In the genomic region with DNA sequence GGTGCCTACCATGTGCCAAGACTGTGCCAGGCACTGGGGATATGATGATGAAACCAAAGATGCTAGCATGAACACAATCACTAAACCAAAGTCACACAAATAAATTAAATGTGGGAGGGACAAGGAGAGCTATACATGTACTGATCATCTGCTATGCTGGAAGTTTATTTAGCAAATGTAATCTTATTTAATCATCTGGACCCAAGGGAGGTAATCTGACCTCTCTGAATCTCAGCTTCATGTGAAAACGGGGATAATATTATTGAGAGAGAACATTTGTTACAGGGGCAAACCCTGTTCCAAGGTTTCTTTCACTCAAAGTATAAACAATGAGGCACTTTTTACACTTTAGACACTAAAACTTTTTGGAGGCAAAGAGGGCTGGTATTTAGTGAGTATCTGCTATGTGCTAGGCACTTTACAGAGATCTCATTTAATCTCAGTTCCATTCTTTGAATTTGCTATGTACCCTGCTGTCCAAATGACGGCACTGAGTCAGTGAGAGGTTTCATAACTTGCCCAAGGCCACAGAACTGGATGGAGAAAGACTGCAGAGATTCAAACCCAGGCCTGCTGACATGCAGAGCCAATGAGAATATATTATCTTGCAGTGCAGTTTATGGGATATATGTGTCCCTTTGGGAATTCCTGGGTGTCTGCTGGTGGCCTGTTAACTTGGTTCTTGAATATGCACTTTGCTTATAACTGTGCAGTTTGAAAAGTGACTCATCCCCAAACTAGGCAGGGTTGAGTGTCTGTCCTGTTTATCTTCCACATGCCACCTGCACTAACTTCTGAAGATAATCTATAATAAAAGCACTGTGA, we compare ENCODE assay signal across 1 cellular context.
A peak's percentile ranks its signal among the peaks of the same experiment; 100 is the strongest.
TF ChIP-seq lines count a peak whose summit lies in the region.

No MANE protein-coding gene starts in this region.

TF ChIP-seq in HepG2, 621 proteins besides CTCF, POLR2A, EP300 and RAD21 (continued from another document and continues in another):
- TF ChIP-seq, protein P1, sequence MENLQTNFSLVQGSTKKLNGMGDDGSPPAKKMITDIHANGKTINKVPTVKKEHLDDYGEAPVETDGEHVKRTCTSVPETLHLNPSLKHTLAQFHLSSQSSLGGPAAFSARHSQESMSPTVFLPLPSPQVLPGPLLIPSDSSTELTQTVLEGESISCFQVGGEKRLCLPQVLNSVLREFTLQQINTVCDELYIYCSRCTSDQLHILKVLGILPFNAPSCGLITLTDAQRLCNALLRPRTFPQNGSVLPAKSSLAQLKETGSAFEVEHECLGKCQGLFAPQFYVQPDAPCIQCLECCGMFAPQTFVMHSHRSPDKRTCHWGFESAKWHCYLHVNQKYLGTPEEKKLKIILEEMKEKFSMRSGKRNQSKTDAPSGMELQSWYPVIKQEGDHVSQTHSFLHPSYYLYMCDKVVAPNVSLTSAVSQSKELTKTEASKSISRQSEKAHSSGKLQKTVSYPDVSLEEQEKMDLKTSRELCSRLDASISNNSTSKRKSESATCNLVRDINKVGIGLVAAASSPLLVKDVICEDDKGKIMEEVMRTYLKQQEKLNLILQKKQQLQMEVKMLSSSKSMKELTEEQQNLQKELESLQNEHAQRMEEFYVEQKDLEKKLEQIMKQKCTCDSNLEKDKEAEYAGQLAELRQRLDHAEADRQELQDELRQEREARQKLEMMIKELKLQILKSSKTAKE (CRISPR knock-in tag; IDR thresholded peaks at IDR 0.05; ENCODE audit: borderline replicate concordance) = no peak
- TF ChIP-seq ZNF263 (CRISPR knock-in tag; IDR thresholded peaks at IDR 0.05) (peak; percentile 72; the same call in 1 of the 2 replicates), ZSCAN29 (CRISPR knock-in tag; conservative IDR thresholded peaks at IDR 0.05) (no peak), NR3C1 (CRISPR knock-in tag; IDR thresholded peaks at IDR 0.05) (no peak), BHLHE40 (IDR thresholded peaks at IDR 0.05; ENCODE audit: low read length) (no peak), ATF7 (IDR thresholded peaks at IDR 0.05) (no peak), ATF7 (CRISPR knock-in tag; IDR thresholded peaks at IDR 0.05) (no peak), ZSCAN31 (CRISPR knock-in tag; IDR thresholded peaks at IDR 0.05; ENCODE audit: low read depth) (no peak; the same call in 1 of the 2 replicates), MBD4 (IDR thresholded peaks at IDR 0.05; ENCODE audit: borderline replicate concordance, low read length) (no peak), ZNF180 (CRISPR knock-in tag; IDR thresholded peaks at IDR 0.05; ENCODE audit: borderline replicate concordance, low read depth) (no peak), REPIN1 (CRISPR knock-in tag; IDR thresholded peaks at IDR 0.05; ENCODE audit: borderline replicate concordance, low read depth) (no peak), RORA (CRISPR knock-in tag; IDR thresholded peaks at IDR 0.05) (no peak), ZFP36L1 (CRISPR knock-in tag; IDR thresholded peaks at IDR 0.05) (peak; percentile 47; the same call in 1 of the 2 replicates), ELF3 (CRISPR knock-in tag; IDR thresholded peaks at IDR 0.05) (peak; percentile 31; the same call in 1 of the 2 replicates), HMGA1 (CRISPR knock-in tag; conservative IDR thresholded peaks at IDR 0.05) (no peak), MLLT10 (CRISPR knock-in tag; IDR thresholded peaks at IDR 0.05) (no peak), TCF7 (IDR thresholded peaks at IDR 0.05; ENCODE audit: low read depth) (no peak), HOXA7 (CRISPR knock-in tag; IDR thresholded peaks at IDR 0.05) (no peak), TOE1 (CRISPR knock-in tag; IDR thresholded peaks at IDR 0.05) (no peak), ZNF441 (CRISPR knock-in tag; IDR thresholded peaks at IDR 0.05; ENCODE audit: borderline replicate concordance) (no peak), ZNF317 (CRISPR knock-in tag; IDR thresholded peaks at IDR 0.05) (peak; percentile 58; the same call in 1 of the 2 replicates), ZNF543 (CRISPR knock-in tag; IDR thresholded peaks at IDR 0.05) (0 out of 2 replicates have a peak, but pooled peaks have one; percentile 36), MAFF (IDR thresholded peaks at IDR 0.05; ENCODE audit: low read depth, low read length) (no peak)
- TF ChIP-seq, protein P2, sequence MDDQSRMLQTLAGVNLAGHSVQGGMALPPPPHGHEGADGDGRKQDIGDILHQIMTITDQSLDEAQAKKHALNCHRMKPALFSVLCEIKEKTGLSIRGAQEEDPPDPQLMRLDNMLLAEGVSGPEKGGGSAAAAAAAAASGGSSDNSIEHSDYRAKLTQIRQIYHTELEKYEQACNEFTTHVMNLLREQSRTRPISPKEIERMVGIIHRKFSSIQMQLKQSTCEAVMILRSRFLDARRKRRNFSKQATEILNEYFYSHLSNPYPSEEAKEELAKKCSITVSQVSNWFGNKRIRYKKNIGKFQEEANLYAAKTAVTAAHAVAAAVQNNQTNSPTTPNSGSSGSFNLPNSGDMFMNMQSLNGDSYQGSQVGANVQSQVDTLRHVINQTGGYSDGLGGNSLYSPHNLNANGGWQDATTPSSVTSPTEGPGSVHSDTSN (CRISPR knock-in tag; IDR thresholded peaks at IDR 0.05; ENCODE audit: borderline replicate concordance) = no peak
- TF ChIP-seq, protein P3, sequence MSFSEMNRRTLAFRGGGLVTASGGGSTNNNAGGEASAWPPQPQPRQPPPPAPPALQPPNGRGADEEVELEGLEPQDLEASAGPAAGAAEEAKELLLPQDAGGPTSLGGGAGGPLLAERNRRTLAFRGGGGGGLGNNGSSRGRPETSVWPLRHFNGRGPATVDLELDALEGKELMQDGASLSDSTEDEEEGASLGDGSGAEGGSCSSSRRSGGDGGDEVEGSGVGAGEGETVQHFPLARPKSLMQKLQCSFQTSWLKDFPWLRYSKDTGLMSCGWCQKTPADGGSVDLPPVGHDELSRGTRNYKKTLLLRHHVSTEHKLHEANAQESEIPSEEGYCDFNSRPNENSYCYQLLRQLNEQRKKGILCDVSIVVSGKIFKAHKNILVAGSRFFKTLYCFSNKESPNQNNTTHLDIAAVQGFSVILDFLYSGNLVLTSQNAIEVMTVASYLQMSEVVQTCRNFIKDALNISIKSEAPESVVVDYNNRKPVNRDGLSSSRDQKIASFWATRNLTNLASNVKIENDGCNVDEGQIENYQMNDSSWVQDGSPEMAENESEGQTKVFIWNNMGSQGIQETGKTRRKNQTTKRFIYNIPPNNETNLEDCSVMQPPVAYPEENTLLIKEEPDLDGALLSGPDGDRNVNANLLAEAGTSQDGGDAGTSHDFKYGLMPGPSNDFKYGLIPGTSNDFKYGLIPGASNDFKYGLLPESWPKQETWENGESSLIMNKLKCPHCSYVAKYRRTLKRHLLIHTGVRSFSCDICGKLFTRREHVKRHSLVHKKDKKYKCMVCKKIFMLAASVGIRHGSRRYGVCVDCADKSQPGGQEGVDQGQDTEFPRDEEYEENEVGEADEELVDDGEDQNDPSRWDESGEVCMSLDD (CRISPR knock-in tag; IDR thresholded peaks at IDR 0.05; ENCODE audit: borderline replicate concordance) = 0 out of 2 replicates have a peak, but pooled peaks have one; percentile 19
- TF ChIP-seq, protein P4, sequence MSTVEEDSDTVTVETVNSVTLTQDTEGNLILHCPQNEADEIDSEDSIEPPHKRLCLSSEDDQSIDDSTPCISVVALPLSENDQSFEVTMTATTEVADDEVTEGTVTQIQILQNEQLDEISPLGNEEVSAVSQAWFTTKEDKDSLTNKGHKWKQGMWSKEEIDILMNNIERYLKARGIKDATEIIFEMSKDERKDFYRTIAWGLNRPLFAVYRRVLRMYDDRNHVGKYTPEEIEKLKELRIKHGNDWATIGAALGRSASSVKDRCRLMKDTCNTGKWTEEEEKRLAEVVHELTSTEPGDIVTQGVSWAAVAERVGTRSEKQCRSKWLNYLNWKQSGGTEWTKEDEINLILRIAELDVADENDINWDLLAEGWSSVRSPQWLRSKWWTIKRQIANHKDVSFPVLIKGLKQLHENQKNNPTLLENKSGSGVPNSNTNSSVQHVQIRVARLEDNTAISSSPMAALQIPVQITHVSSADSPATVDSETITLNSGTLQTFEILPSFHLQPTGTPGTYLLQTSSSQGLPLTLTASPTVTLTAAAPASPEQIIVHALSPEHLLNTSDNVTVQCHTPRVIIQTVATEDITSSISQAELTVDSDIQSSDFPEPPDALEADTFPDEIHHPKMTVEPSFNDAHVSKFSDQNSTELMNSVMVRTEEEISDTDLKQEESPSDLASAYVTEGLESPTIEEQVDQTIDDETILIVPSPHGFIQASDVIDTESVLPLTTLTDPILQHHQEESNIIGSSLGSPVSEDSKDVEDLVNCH (CRISPR knock-in tag; IDR thresholded peaks at IDR 0.05) = no peak
- TF ChIP-seq, protein P5, sequence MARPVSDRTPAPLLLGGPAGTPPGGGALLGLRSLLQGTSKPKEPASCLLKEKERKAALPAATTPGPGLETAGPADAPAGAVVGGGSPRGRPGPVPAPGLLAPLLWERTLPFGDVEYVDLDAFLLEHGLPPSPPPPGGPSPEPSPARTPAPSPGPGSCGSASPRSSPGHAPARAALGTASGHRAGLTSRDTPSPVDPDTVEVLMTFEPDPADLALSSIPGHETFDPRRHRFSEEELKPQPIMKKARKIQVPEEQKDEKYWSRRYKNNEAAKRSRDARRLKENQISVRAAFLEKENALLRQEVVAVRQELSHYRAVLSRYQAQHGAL (CRISPR knock-in tag; IDR thresholded peaks at IDR 0.05; ENCODE audit: not compliant biosample characterization) = no peak
- TF ChIP-seq, protein P6, sequence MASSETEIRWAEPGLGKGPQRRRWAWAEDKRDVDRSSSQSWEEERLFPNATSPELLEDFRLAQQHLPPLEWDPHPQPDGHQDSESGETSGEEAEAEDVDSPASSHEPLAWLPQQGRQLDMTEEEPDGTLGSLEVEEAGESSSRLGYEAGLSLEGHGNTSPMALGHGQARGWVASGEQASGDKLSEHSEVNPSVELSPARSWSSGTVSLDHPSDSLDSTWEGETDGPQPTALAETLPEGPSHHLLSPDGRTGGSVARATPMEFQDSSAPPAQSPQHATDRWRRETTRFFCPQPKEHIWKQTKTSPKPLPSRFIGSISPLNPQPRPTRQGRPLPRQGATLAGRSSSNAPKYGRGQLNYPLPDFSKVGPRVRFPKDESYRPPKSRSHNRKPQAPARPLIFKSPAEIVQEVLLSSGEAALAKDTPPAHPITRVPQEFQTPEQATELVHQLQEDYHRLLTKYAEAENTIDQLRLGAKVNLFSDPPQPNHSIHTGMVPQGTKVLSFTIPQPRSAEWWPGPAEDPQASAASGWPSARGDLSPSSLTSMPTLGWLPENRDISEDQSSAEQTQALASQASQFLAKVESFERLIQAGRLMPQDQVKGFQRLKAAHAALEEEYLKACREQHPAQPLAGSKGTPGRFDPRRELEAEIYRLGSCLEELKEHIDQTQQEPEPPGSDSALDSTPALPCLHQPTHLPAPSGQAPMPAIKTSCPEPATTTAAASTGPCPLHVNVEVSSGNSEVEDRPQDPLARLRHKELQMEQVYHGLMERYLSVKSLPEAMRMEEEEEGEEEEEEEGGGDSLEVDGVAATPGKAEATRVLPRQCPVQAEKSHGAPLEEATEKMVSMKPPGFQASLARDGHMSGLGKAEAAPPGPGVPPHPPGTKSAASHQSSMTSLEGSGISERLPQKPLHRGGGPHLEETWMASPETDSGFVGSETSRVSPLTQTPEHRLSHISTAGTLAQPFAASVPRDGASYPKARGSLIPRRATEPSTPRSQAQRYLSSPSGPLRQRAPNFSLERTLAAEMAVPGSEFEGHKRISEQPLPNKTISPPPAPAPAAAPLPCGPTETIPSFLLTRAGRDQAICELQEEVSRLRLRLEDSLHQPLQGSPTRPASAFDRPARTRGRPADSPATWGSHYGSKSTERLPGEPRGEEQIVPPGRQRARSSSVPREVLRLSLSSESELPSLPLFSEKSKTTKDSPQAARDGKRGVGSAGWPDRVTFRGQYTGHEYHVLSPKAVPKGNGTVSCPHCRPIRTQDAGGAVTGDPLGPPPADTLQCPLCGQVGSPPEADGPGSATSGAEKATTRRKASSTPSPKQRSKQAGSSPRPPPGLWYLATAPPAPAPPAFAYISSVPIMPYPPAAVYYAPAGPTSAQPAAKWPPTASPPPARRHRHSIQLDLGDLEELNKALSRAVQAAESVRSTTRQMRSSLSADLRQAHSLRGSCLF (CRISPR knock-in tag; IDR thresholded peaks at IDR 0.05; ENCODE audit: borderline replicate concordance) = no peak
- TF ChIP-seq, protein P7, sequence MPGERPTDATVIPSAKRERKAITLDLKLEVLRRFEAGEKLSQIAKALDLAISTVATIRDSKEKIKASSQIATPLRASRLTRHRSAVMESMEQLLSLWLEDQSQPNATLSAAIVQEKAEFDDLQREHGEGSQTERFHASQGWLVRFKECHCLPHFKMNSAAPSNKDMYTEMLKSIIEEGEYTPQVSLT (CRISPR knock-in tag; IDR thresholded peaks at IDR 0.05; ENCODE audit: borderline replicate concordance, low read depth) = no peak
- TF ChIP-seq, protein P8, sequence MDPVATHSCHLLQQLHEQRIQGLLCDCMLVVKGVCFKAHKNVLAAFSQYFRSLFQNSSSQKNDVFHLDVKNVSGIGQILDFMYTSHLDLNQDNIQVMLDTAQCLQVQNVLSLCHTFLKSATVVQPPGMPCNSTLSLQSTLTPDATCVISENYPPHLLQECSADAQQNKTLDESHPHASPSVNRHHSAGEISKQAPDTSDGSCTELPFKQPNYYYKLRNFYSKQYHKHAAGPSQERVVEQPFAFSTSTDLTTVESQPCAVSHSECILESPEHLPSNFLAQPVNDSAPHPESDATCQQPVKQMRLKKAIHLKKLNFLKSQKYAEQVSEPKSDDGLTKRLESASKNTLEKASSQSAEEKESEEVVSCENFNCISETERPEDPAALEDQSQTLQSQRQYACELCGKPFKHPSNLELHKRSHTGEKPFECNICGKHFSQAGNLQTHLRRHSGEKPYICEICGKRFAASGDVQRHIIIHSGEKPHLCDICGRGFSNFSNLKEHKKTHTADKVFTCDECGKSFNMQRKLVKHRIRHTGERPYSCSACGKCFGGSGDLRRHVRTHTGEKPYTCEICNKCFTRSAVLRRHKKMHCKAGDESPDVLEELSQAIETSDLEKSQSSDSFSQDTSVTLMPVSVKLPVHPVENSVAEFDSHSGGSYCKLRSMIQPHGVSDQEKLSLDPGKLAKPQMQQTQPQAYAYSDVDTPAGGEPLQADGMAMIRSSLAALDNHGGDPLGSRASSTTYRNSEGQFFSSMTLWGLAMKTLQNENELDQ (CRISPR knock-in tag; IDR thresholded peaks at IDR 0.05; ENCODE audit: borderline replicate concordance) = no peak
- TF ChIP-seq, protein P9, sequence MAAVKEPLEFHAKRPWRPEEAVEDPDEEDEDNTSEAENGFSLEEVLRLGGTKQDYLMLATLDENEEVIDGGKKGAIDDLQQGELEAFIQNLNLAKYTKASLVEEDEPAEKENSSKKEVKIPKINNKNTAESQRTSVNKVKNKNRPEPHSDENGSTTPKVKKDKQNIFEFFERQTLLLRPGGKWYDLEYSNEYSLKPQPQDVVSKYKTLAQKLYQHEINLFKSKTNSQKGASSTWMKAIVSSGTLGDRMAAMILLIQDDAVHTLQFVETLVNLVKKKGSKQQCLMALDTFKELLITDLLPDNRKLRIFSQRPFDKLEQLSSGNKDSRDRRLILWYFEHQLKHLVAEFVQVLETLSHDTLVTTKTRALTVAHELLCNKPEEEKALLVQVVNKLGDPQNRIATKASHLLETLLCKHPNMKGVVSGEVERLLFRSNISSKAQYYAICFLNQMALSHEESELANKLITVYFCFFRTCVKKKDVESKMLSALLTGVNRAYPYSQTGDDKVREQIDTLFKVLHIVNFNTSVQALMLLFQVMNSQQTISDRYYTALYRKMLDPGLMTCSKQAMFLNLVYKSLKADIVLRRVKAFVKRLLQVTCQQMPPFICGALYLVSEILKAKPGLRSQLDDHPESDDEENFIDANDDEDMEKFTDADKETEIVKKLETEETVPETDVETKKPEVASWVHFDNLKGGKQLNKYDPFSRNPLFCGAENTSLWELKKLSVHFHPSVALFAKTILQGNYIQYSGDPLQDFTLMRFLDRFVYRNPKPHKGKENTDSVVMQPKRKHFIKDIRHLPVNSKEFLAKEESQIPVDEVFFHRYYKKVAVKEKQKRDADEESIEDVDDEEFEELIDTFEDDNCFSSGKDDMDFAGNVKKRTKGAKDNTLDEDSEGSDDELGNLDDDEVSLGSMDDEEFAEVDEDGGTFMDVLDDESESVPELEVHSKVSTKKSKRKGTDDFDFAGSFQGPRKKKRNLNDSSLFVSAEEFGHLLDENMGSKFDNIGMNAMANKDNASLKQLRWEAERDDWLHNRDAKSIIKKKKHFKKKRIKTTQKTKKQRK (IDR thresholded peaks at IDR 0.05; ENCODE audit: low read length) = no peak
